In the genomic region with DNA sequence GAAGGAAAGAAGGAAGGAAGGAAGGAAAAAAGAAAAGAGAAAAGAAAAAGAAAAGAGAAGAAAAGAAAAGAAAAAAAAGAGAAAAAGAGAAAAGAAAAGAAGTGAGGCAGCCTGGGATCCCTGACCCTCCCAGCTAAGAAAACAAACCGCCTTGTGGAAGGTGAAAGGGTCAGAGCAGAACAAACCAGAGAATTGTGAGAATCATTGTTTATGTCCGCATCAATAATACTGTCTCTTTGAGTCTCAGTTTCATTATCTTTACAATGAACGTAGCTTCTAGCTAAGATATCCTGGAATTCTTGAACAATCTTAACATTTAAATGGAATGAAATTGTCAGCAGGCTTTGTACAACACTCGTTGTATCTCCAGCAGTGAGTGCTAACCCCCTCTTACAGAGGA, we compare ENCODE assay signal across 1 cellular context.
TF ChIP-seq lines count a peak whose summit lies in the region.

No MANE protein-coding gene starts in this region.

TF ChIP-seq in GM23338, 12 proteins besides CTCF, POLR2A, EP300 and RAD21 (continued from another document):
- TF ChIP-seq, protein P1, sequence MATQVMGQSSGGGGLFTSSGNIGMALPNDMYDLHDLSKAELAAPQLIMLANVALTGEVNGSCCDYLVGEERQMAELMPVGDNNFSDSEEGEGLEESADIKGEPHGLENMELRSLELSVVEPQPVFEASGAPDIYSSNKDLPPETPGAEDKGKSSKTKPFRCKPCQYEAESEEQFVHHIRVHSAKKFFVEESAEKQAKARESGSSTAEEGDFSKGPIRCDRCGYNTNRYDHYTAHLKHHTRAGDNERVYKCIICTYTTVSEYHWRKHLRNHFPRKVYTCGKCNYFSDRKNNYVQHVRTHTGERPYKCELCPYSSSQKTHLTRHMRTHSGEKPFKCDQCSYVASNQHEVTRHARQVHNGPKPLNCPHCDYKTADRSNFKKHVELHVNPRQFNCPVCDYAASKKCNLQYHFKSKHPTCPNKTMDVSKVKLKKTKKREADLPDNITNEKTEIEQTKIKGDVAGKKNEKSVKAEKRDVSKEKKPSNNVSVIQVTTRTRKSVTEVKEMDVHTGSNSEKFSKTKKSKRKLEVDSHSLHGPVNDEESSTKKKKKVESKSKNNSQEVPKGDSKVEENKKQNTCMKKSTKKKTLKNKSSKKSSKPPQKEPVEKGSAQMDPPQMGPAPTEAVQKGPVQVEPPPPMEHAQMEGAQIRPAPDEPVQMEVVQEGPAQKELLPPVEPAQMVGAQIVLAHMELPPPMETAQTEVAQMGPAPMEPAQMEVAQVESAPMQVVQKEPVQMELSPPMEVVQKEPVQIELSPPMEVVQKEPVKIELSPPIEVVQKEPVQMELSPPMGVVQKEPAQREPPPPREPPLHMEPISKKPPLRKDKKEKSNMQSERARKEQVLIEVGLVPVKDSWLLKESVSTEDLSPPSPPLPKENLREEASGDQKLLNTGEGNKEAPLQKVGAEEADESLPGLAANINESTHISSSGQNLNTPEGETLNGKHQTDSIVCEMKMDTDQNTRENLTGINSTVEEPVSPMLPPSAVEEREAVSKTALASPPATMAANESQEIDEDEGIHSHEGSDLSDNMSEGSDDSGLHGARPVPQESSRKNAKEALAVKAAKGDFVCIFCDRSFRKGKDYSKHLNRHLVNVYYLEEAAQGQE (IDR thresholded peaks at IDR 0.05; ENCODE audit: unreplicated experiment): no peak
- TF ChIP-seq, protein P2, sequence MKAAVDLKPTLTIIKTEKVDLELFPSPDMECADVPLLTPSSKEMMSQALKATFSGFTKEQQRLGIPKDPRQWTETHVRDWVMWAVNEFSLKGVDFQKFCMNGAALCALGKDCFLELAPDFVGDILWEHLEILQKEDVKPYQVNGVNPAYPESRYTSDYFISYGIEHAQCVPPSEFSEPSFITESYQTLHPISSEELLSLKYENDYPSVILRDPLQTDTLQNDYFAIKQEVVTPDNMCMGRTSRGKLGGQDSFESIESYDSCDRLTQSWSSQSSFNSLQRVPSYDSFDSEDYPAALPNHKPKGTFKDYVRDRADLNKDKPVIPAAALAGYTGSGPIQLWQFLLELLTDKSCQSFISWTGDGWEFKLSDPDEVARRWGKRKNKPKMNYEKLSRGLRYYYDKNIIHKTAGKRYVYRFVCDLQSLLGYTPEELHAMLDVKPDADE (IDR thresholded peaks at IDR 0.05): no peak
- no peak for TF ChIP-seq ZNF114 (CRISPR knock-in tag; IDR thresholded peaks at IDR 0.05)
- no peak for TF ChIP-seq NANOG (IDR thresholded peaks at IDR 0.05; ENCODE audit: borderline replicate concordance)
